ENCODE assay signal across 9 cellular contexts in the genomic region with DNA sequence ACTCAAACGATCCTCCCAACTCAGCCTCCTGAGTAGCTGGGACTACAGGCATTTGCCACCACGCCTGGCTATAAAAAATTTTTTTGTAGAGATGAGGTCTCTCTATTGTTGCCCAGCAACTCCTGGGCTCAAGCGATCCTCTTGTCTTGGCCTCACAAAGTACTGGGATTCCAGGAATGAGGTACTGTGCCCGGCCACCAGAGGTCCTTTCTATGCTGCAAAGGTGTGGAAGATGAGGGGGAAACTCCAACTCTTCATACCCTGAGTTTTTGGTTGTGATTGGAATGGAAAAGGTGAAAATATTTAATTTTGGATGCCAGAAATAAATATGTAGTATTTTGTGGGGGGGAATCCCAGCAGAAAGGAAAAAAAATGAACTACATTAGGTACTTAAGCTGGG. TPM values are rescaled to one million over a fixed set of nuclear protein-coding genes. Genes with fewer than 3 reads are reported as not detected.
DNase-seq lines count a peak whose midpoint lies in the region; ATAC-seq and TF ChIP-seq lines count a peak whose summit lies in the region.
"Had no signal": no experiment of that assay in that cellular context is flagged by ENCODE, and none has a peak within 500 bp of the region (broad histone marks: within the 10 kb centered on the region; RNA-seq: fewer than 3 reads in every experiment).

No MANE protein-coding gene starts in this region.

- H3K36me3 Mint-ChIP-seq in Calu3 (ENCODE audit: insufficient read depth, unreplicated experiment), result no peaks in the 10 kb centered on the region
- H3K36me3 Mint-ChIP-seq in activated CD4-positive, alpha-beta T cell treated with anti-CD3 and anti-CD28 coated beads, Interleukin-2, amount 10 ng/mL, durations not matched to agents 7 days and 5 days (ENCODE audit: low read depth), result no peaks in the 10 kb centered on the region

- DNase-seq in Calu3 (peak; percentile 61), kidney epithelial cell (ENCODE audit: low read depth) (no peak), GDM1 (lab: John Stamatoyannopoulos, UW) (no peak), germinal center (ENCODE audit: low spot score) (no peak), NCI-H2081 treated with DMSO at 0.1 percent for 48 hours (lab: John Stamatoyannopoulos, UW) (no peak)
- DNase-seq in activated CD4-positive, alpha-beta T cell treated with anti-CD3 and anti-CD28 coated beads, Interleukin-2, amount 10 ng/mL, durations not matched to agents 7 days and 5 days, result peak; percentile 10

- no peaks in the 10 kb centered on the region for H3K4me1 ChIP-seq in HEK293 (ENCODE audit: control insufficient read depth, insufficient read depth, low read length)

- ATAC-seq in HG02678 (IDR thresholded peaks at IDR 0.05; ENCODE audit: unreplicated experiment), result no peak

- H3K4me1 Mint-ChIP-seq in Calu3 (ENCODE audit: low read depth, unreplicated experiment), result peaks cover 28% of the 10 kb centered on the region
- H3K4me1 Mint-ChIP-seq in activated CD4-positive, alpha-beta T cell treated with anti-CD3 and anti-CD28 coated beads, Interleukin-2, amount 10 ng/mL, durations not matched to agents 7 days and 5 days, result peaks cover 2% of the 10 kb centered on the region

- no TSS peak for BruUV-seq in Calu3 (replicated peaks; lab: Mats Ljungman, UMichigan)

- H3K36me3 ChIP-seq in HEK293 (ENCODE audit: control insufficient read depth in 2 of 2, insufficient read depth in 1 of 2, low read length in 2 of 2) (no peaks in the 10 kb centered on the region), kidney epithelial cell (ENCODE audit: control insufficient read depth, insufficient read depth, low read length) (no peaks in the 10 kb centered on the region)

- intact Hi-C loops in Calu3 (cut with micrococcal nuclease; ENCODE audit: unreplicated experiment), result loop anchor here (2.0 to 10.0 kb wide), 2 partner anchors 75 to 587 kb away; partner anchors contain the start of gene FOSL2

- no peak overlapping the region for H3K4me3 Mint-ChIP-seq in Calu3 (ENCODE audit: low read depth, unreplicated experiment)
- H3K4me3 Mint-ChIP-seq in activated CD4-positive, alpha-beta T cell treated with anti-CD3 and anti-CD28 coated beads, Interleukin-2, amount 10 ng/mL, durations not matched to agents 7 days and 5 days, result no peak overlapping the region

- H3K9me3 ChIP-seq in HEK293 (ENCODE audit: control insufficient read depth, insufficient read depth, low read depth, low read length), result no peaks in the 10 kb centered on the region

- no peaks in the 10 kb centered on the region for H3K27me3 Mint-ChIP-seq in Calu3 (ENCODE audit: unreplicated experiment)
- H3K27me3 Mint-ChIP-seq in activated CD4-positive, alpha-beta T cell treated with anti-CD3 and anti-CD28 coated beads, Interleukin-2, amount 10 ng/mL, durations not matched to agents 7 days and 5 days, result no peaks in the 10 kb centered on the region

- H3K27me3 ChIP-seq in kidney epithelial cell (ENCODE audit: control insufficient read depth, insufficient read depth, low read length), result no peaks in the 10 kb centered on the region

- H3K27ac Mint-ChIP-seq in Calu3 (ENCODE audit: unreplicated experiment), result no peak overlapping the region
- no peak overlapping the region for H3K27ac Mint-ChIP-seq in activated CD4-positive, alpha-beta T cell treated with anti-CD3 and anti-CD28 coated beads, Interleukin-2, amount 10 ng/mL, durations not matched to agents 7 days and 5 days

- TF ChIP-seq CTCF in Calu3 (IDR thresholded peaks at IDR 0.05; ENCODE audit: unreplicated experiment) (peak; percentile 59), HEK293 (tag by site-specific recombination; IDR thresholded peaks at IDR 0.05) (0 out of 2 replicates have a peak, but pooled peaks have one; percentile 16), kidney epithelial cell (IDR thresholded peaks at IDR 0.05; ENCODE audit: insufficient read depth, low read length, poor library complexity, severe bottlenecking) (peak; percentile 48)

- H3K27ac ChIP-seq in HEK293 (ENCODE audit: extremely low read depth, low read depth, low read length), result no peak overlapping the region
- H3K27ac ChIP-seq: SK-N-MC had no signal

- POLR2A ChIA-PET in HEK293 (lab: Yijun Ruan, JAX), result no interaction called here
- POLR2A ChIA-PET in activated CD4-positive, alpha-beta T cell treated with anti-CD3 and anti-CD28 coated beads, Interleukin-2, amount 10 ng/mL, durations not matched to agents 7 days and 5 days (lab: Charles Lee), result no interaction called here

- H3K4me3 ChIP-seq in HEK293 (ENCODE audit: low read depth, low read length), result no peak overlapping the region
- no peak overlapping the region for H3K4me3 ChIP-seq in kidney epithelial cell (ENCODE audit: low read depth, low read length)
- H3K4me3 ChIP-seq: SK-N-MC had no signal

- CTCF ChIA-PET in Calu3 (lab: Charles Lee), result interaction anchor here (0.6 kb wide), 2 partner anchors 19 to 255 kb away, joined by 3 to 8 read pairs; no protein-coding TSS in a partner anchor
- CTCF ChIA-PET in HEK293 (lab: Yijun Ruan, JAX), result interaction anchor here (0.6 to 0.9 kb wide), 6 partner anchors 12 to 209 kb away, joined by 3 to 4 read pairs (median 4); no protein-coding TSS in a partner anchor
- CTCF ChIA-PET in activated CD4-positive, alpha-beta T cell treated with anti-CD3 and anti-CD28 coated beads, Interleukin-2, amount 10 ng/mL, durations not matched to agents 7 days and 5 days (lab: Charles Lee), result interaction anchor here (0.6 to 1.8 kb wide), 4 partner anchors 9 to 442 kb away, joined by 3 to 5 read pairs (median 4); no protein-coding TSS in a partner anchor

- no peaks in the 10 kb centered on the region for H3K9me3 Mint-ChIP-seq in Calu3 (ENCODE audit: low read depth, unreplicated experiment)
- no peaks in the 10 kb centered on the region for H3K9me3 Mint-ChIP-seq in activated CD4-positive, alpha-beta T cell treated with anti-CD3 and anti-CD28 coated beads, Interleukin-2, amount 10 ng/mL, durations not matched to agents 7 days and 5 days

TF ChIP-seq in HEK293, 187 proteins besides CTCF, POLR2A, EP300 and RAD21:
- no peak for TF ChIP-seq ZNF292 (tag by site-specific recombination; IDR thresholded peaks at IDR 0.05; ENCODE audit: borderline replicate concordance, low read depth)
- TF ChIP-seq ZNF654 (tag by site-specific recombination; IDR thresholded peaks at IDR 0.05; ENCODE audit: low read depth), result peak; percentile 44
- no peak for TF ChIP-seq ZNF830 (tag by site-specific recombination; IDR thresholded peaks at IDR 0.05; ENCODE audit: low read depth)
- TF ChIP-seq ZNF138 (tag by site-specific recombination; IDR thresholded peaks at IDR 0.05; ENCODE audit: borderline replicate concordance), result no peak

RNA-seq across cellular contexts. Expression of gene MRPL33, which starts 36.0 kb away (rescaled TPM):
- total RNA-seq in Calu3 (2022) (75.8 and 82.9 TPM in 2 replicates), kidney epithelial cell (121 and 139 TPM in 2 replicates)
- 10 to 100 TPM; 43.5 to 49.7 TPM for total RNA-seq in activated CD4-positive, alpha-beta T cell treated with anti-CD3 and anti-CD28 coated beads, Interleukin-2, amount 10 ng/mL, durations not matched to agents 7 days and 5 days

Comparison
In these comparisons a context has a peak if more than half of its experiments do, and no peak if none do; other contexts are left out.
1. DNase-seq: peak in Calu3 (single experiment) and activated CD4-positive, alpha-beta T cell treated with anti-CD3 and anti-CD28 coated beads, Interleukin-2, amount 10 ng/mL, durations not matched to agents 7 days and 5 days (single experiment); none in kidney epithelial cell (single experiment), GDM1 (single experiment), germinal center (single experiment) and NCI-H2081 treated with DMSO at 0.1 percent for 48 hours (single experiment).
2. Peak in every context shown above with its lines, with median percentiles within 50 percentile points of each other: CTCF ChIP-seq.